Comparison of ENCODE assay signal across 23 cellular contexts in genomic region chr7:50476953-50477625, GRCh38.
"Had no signal": no experiment of that assay in that cellular context is flagged by ENCODE, and none has a peak within 500 bp of the region (broad histone marks: within the 10 kb centered on the region; RNA-seq: fewer than 3 reads in every experiment).

No MANE protein-coding gene starts in this region.

- H3K4me2 ChIP-seq: KMS-11 had no signal

- H3K27me3 ChIP-seq: SJCRH30 had no signal

- H3K4me1 ChIP-seq: SJCRH30 had no signal

- ATAC-seq: activated CD8-positive, alpha-beta T cell treated with anti-CD3 and anti-CD28 coated beads for 36 hours; activated T-cell treated with anti-CD3 and anti-CD28 coated beads, Interleukin-2, amount 50 U/mL, for 72 hours; activated T-helper 17 cell treated with anti-CD3 and anti-CD28 coated beads, Interleukin-2, amount 50 U/mL, for 72 hours; Panc1 had no signal

- DNase-seq: activated CD4-positive, alpha-beta T cell treated with anti-CD3 and anti-CD28 coated beads for 4 hours; activated CD8-positive, alpha-beta T cell treated with anti-CD3 and anti-CD28 coated beads for 36 hours; activated effector memory CD4-positive, alpha-beta T cell treated with anti-CD3 and anti-CD28 coated beads, Interleukin-2, amount 50 U/mL, for 16 hours; activated naive CD4-positive, alpha-beta T cell; activated naive CD4-positive, alpha-beta T cell treated with anti-CD3 and anti-CD28 coated beads, Interleukin-2, amount 50 U/mL, for 16 hours; activated naive CD8-positive, alpha-beta T cell treated with anti-CD3 and anti-CD28 coated beads for 36 hours; activated T-cell treated with anti-CD3 and anti-CD28 coated beads, Interleukin-2, amount 50 U/mL, for 1 hour; activated T-cell treated with anti-CD3 and anti-CD28 coated beads, Interleukin-2, amount 50 U/mL, for 72 hours; amniotic stem cell; aorta; brain microvascular endothelial cell; MM.1S; MV-4-11; NCI-H187; NCI-H2227 treated with DMSO at 0.1 percent for 48 hours; NCI-H446; NCI-H526 treated with DMSO at 0.1 percent for 48 hours; SJCRH30 had no signal

- H3K9ac ChIP-seq: KMS-11 had no signal

- FAIRE-seq: TTC549 had no signal

- H3K27ac ChIP-seq: brain microvascular endothelial cell, KMS-11, SJCRH30, SK-N-MC had no signal

- H3K36me3 ChIP-seq: brain microvascular endothelial cell, SJCRH30 had no signal

- H3K9me3 ChIP-seq: SJCRH30 had no signal

- H3K4me3 ChIP-seq: SJCRH30, SK-N-MC had no signal
